ENCODE assay signal across 1 cellular context in the genomic region with DNA sequence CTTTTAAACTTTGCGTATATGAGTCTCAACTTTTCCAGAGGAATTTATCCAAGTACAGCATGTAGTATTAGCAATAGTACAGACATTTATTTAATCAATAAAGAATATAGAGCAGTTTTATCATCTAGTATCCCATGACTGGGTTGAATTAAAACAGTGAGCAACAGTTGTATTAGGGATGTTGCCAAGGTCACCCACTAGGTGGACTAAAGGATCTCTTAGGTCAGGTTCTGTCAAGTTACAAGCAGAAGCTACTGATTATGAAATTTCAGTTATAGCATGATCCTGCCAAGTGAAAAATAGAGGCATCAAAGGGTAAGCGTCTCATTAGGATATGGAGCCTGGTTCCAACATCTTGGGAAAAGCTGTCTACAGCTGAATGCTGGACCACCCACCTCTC.
TF ChIP-seq lines count a peak whose summit lies in the region.

No MANE protein-coding gene starts in this region.

TF ChIP-seq in H1, 55 proteins besides CTCF, POLR2A, EP300 and RAD21 (continued from another document):
- TF ChIP-seq, protein P1, sequence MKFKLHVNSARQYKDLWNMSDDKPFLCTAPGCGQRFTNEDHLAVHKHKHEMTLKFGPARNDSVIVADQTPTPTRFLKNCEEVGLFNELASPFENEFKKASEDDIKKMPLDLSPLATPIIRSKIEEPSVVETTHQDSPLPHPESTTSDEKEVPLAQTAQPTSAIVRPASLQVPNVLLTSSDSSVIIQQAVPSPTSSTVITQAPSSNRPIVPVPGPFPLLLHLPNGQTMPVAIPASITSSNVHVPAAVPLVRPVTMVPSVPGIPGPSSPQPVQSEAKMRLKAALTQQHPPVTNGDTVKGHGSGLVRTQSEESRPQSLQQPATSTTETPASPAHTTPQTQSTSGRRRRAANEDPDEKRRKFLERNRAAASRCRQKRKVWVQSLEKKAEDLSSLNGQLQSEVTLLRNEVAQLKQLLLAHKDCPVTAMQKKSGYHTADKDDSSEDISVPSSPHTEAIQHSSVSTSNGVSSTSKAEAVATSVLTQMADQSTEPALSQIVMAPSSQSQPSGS (IDR thresholded peaks at IDR 0.05; ENCODE audit: low read length) = no peak
- TF ChIP-seq CEBPB (IDR thresholded peaks at IDR 0.05; ENCODE audit: low read depth, low read length) (no peak), SIN3A (conservative IDR thresholded peaks at IDR 0.05 in 1 of 2, IDR thresholded peaks at IDR 0.05 in 1 of 2; ENCODE audit: low read depth in 1 of 2, low read length in 2 of 2) (no peak)
- TF ChIP-seq, protein P2, sequence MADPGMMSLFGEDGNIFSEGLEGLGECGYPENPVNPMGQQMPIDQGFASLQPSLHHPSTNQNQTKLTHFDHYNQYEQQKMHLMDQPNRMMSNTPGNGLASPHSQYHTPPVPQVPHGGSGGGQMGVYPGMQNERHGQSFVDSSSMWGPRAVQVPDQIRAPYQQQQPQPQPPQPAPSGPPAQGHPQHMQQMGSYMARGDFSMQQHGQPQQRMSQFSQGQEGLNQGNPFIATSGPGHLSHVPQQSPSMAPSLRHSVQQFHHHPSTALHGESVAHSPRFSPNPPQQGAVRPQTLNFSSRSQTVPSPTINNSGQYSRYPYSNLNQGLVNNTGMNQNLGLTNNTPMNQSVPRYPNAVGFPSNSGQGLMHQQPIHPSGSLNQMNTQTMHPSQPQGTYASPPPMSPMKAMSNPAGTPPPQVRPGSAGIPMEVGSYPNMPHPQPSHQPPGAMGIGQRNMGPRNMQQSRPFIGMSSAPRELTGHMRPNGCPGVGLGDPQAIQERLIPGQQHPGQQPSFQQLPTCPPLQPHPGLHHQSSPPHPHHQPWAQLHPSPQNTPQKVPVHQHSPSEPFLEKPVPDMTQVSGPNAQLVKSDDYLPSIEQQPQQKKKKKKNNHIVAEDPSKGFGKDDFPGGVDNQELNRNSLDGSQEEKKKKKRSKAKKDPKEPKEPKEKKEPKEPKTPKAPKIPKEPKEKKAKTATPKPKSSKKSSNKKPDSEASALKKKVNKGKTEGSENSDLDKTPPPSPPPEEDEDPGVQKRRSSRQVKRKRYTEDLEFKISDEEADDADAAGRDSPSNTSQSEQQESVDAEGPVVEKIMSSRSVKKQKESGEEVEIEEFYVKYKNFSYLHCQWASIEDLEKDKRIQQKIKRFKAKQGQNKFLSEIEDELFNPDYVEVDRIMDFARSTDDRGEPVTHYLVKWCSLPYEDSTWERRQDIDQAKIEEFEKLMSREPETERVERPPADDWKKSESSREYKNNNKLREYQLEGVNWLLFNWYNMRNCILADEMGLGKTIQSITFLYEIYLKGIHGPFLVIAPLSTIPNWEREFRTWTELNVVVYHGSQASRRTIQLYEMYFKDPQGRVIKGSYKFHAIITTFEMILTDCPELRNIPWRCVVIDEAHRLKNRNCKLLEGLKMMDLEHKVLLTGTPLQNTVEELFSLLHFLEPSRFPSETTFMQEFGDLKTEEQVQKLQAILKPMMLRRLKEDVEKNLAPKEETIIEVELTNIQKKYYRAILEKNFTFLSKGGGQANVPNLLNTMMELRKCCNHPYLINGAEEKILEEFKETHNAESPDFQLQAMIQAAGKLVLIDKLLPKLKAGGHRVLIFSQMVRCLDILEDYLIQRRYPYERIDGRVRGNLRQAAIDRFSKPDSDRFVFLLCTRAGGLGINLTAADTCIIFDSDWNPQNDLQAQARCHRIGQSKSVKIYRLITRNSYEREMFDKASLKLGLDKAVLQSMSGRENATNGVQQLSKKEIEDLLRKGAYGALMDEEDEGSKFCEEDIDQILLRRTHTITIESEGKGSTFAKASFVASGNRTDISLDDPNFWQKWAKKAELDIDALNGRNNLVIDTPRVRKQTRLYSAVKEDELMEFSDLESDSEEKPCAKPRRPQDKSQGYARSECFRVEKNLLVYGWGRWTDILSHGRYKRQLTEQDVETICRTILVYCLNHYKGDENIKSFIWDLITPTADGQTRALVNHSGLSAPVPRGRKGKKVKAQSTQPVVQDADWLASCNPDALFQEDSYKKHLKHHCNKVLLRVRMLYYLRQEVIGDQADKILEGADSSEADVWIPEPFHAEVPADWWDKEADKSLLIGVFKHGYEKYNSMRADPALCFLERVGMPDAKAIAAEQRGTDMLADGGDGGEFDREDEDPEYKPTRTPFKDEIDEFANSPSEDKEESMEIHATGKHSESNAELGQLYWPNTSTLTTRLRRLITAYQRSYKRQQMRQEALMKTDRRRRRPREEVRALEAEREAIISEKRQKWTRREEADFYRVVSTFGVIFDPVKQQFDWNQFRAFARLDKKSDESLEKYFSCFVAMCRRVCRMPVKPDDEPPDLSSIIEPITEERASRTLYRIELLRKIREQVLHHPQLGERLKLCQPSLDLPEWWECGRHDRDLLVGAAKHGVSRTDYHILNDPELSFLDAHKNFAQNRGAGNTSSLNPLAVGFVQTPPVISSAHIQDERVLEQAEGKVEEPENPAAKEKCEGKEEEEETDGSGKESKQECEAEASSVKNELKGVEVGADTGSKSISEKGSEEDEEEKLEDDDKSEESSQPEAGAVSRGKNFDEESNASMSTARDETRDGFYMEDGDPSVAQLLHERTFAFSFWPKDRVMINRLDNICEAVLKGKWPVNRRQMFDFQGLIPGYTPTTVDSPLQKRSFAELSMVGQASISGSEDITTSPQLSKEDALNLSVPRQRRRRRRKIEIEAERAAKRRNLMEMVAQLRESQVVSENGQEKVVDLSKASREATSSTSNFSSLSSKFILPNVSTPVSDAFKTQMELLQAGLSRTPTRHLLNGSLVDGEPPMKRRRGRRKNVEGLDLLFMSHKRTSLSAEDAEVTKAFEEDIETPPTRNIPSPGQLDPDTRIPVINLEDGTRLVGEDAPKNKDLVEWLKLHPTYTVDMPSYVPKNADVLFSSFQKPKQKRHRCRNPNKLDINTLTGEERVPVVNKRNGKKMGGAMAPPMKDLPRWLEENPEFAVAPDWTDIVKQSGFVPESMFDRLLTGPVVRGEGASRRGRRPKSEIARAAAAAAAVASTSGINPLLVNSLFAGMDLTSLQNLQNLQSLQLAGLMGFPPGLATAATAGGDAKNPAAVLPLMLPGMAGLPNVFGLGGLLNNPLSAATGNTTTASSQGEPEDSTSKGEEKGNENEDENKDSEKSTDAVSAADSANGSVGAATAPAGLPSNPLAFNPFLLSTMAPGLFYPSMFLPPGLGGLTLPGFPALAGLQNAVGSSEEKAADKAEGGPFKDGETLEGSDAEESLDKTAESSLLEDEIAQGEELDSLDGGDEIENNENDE (IDR thresholded peaks at IDR 0.05; ENCODE audit: insufficient replicate concordance, low read length) = no peak
